In genomic region chr5:66616495-66617222, GRCh38 we compare ENCODE assay signal across 18 cellular contexts. TPM values are rescaled to one million over a fixed set of nuclear protein-coding genes. Genes with fewer than 3 reads are reported as not detected.
DNase-seq lines count a peak whose midpoint lies in the region; ATAC-seq and TF ChIP-seq lines count a peak whose summit lies in the region.
"Had no signal": no experiment of that assay in that cellular context is flagged by ENCODE, and none has a peak within 500 bp of the region (broad histone marks: within the 10 kb centered on the region; RNA-seq: fewer than 3 reads in every experiment).

No MANE protein-coding gene starts in this region.

- BruUV-seq in Calu3 (replicated peaks; lab: Mats Ljungman, UMichigan): no TSS peak

- H3K27me3 ChIP-seq in hepatocyte: no peaks in the 10 kb centered on the region
- H3K27me3 ChIP-seq: dorsolateral prefrontal cortex had no signal

- TF ChIP-seq CTCF in natural killer cell (IDR thresholded peaks at IDR 0.05) (no peak), hepatocyte (IDR thresholded peaks at IDR 0.05; ENCODE audit: poor library complexity) (no peak), Calu3 (IDR thresholded peaks at IDR 0.05; ENCODE audit: unreplicated experiment) (no peak)

- peak overlapping the region; percentile 45 for H3K4me2 ChIP-seq in hepatocyte

- peak overlapping the region; percentile 13 for H2AFZ ChIP-seq in hepatocyte

- CTCF ChIA-PET in Calu3 (lab: Charles Lee): no interaction called here

- H3K4me3 Mint-ChIP-seq in natural killer cell treated with Interleukin-12 subunit alpha and Interleukin-12 subunit beta and Interleukin-15 and Interleukin-18, amount 100 ng/mL, for 72 hours: no peak overlapping the region
- H3K4me3 Mint-ChIP-seq in natural killer cell: no peak overlapping the region
- H3K4me3 Mint-ChIP-seq in Calu3 (ENCODE audit: low read depth, unreplicated experiment): no peak overlapping the region
- H3K4me3 Mint-ChIP-seq: T-helper 2 cell treated with Interferon-gamma antibody and Interleukin-4, amounts not matched to agents 5 μg/mL and 100 μg/mL, for 36 hours had no signal

- peaks cover 14 to 24% of the 10 kb centered on the region in 2 donors for H3K4me1 Mint-ChIP-seq in natural killer cell treated with Interleukin-12 subunit alpha and Interleukin-12 subunit beta and Interleukin-15 and Interleukin-18, amount 100 ng/mL, for 72 hours (ENCODE audit: low read depth in 2 of 2)
- peaks cover 8 to 12% of the 10 kb centered on the region in 2 donors for H3K4me1 Mint-ChIP-seq in natural killer cell
- no peaks in the 10 kb centered on the region for H3K4me1 Mint-ChIP-seq in Calu3 (ENCODE audit: low read depth, unreplicated experiment)

- no peaks in the 10 kb centered on the region for H4K20me1 ChIP-seq in hepatocyte (ENCODE audit: insufficient read depth, poor library complexity, severe bottlenecking)

- intact Hi-C loops in natural killer cell (cut with micrococcal nuclease) (no loop called here), Calu3 (cut with micrococcal nuclease; ENCODE audit: unreplicated experiment) (no loop called here)

- H3K27me3 Mint-ChIP-seq in natural killer cell treated with Interleukin-12 subunit alpha and Interleukin-12 subunit beta and Interleukin-15 and Interleukin-18, amount 100 ng/mL, for 72 hours: peaks cover 2 to 18% of the 10 kb centered on the region in 2 donors
- H3K27me3 Mint-ChIP-seq in natural killer cell (ENCODE audit: low read depth in 2 of 2) (peaks cover 0 to 3% of the 10 kb centered on the region in 2 donors), Calu3 (ENCODE audit: unreplicated experiment) (peaks cover 70% of the 10 kb centered on the region)

- H3K27ac ChIP-seq in hepatocyte (no peak overlapping the region), caudate nucleus (ENCODE audit: low read depth, low read length) (no peak overlapping the region)
- H3K27ac ChIP-seq: skin epidermis had no signal

- no peak for ATAC-seq in natural killer cell treated with Interleukin-12 subunit alpha and Interleukin-12 subunit beta and Interleukin-15 and Interleukin-18, amount 100 ng/mL, for 72 hours
- ATAC-seq in natural killer cell: no peak

- WGBS in hepatocyte (ENCODE audit: low lambda C conversion rate, missing lambda C conversion rate): 50% methylated on average over 3 of the region's 3 CpGs

- H3K79me2 ChIP-seq in hepatocyte: no peaks in the 10 kb centered on the region

- peak overlapping the region; percentile 24 to 59 for H3K27ac Mint-ChIP-seq in natural killer cell treated with Interleukin-12 subunit alpha and Interleukin-12 subunit beta and Interleukin-15 and Interleukin-18, amount 100 ng/mL, for 72 hours
- H3K27ac Mint-ChIP-seq in natural killer cell (no peak overlapping the region), Calu3 (ENCODE audit: unreplicated experiment) (no peak overlapping the region)

- H3K4me1 ChIP-seq in hepatocyte (ENCODE audit: insufficient read depth): peaks cover 10% of the 10 kb centered on the region

- no peaks in the 10 kb centered on the region for H3K36me3 Mint-ChIP-seq in natural killer cell treated with Interleukin-12 subunit alpha and Interleukin-12 subunit beta and Interleukin-15 and Interleukin-18, amount 100 ng/mL, for 72 hours
- no peaks in the 10 kb centered on the region for H3K36me3 Mint-ChIP-seq in natural killer cell
- H3K36me3 Mint-ChIP-seq in Calu3 (ENCODE audit: insufficient read depth, unreplicated experiment): no peaks in the 10 kb centered on the region

- no peaks in the 10 kb centered on the region for H3K9me3 ChIP-seq in hepatocyte (ENCODE audit: low read depth)

- no peaks in the 10 kb centered on the region for H3K36me3 ChIP-seq in hepatocyte (replicated peaks; ENCODE audit: insufficient read depth, low read depth)

- no peaks in the 10 kb centered on the region for H3K9me3 Mint-ChIP-seq in natural killer cell treated with Interleukin-12 subunit alpha and Interleukin-12 subunit beta and Interleukin-15 and Interleukin-18, amount 100 ng/mL, for 72 hours
- H3K9me3 Mint-ChIP-seq in natural killer cell (no peaks in the 10 kb centered on the region), Calu3 (ENCODE audit: low read depth, unreplicated experiment) (no peaks in the 10 kb centered on the region)
- H3K9me3 Mint-ChIP-seq: T-helper 2 cell treated with Interferon-gamma antibody and Interleukin-4, amounts not matched to agents 5 μg/mL and 100 μg/mL, for 36 hours had no signal

- no peak overlapping the region for H3K4me3 ChIP-seq in hepatocyte
- H3K4me3 ChIP-seq: dorsolateral prefrontal cortex, skin epidermis had no signal

- H3K9me2 ChIP-seq in hepatocyte (replicated peaks; ENCODE audit: insufficient read depth): no peaks in the 10 kb centered on the region

- no peak for DNase-seq in natural killer cell treated with Interleukin-12 subunit alpha and Interleukin-12 subunit beta and Interleukin-15 and Interleukin-18, amount 100 ng/mL, for 72 hours (ENCODE audit: low spot score)
- DNase-seq in natural killer cell: no peak
- peak; percentile 59 for DNase-seq in NCI-H748 (lab: John Stamatoyannopoulos, UW; ENCODE audit: unreplicated experiment)
- peak; percentile 16 for DNase-seq in hepatocyte (ENCODE audit: low spot score)
- DNase-seq in caudate nucleus (lab: John Stamatoyannopoulos, UW): no peak
- DNase-seq in nucleus accumbens (lab: John Stamatoyannopoulos, UW): no peak
- no peak for DNase-seq in SKM-1 (lab: John Stamatoyannopoulos, UW; ENCODE audit: unreplicated experiment)
- DNase-seq in Calu3: no peak
- DNase-seq: activated CD4-positive, alpha-beta T cell treated with anti-CD3 and anti-CD28 coated beads, Interleukin-2, amount 50 U/mL, for 48 hours; dorsolateral prefrontal cortex; H7; KG1; mammary epithelial cell; NCI-H1694; NCI-H510A; stimulated activated naive CD4-positive, alpha-beta T cell treated with Interleukin-2 at 50 U/mL for 16 hours had no signal

RNA-seq across cellular contexts. Expression of gene MAST4, which starts 20.5 kb away (rescaled TPM):
- total RNA-seq in natural killer cell treated with Interleukin-12 subunit alpha and Interleukin-12 subunit beta and Interleukin-15 and Interleukin-18, amount 100 ng/mL, for 72 hours: 10 to 100 TPM; 15.9 to 53.1 TPM
- total RNA-seq in natural killer cell: 10 to 100 TPM in 2 of 3 donors, 1 to 10 TPM in 1; 6.5 to 14.1 (median 12.7) TPM
- 10.4 and 11.7 TPM in 2 replicates for total RNA-seq in hepatocyte
- 13.2 and 15.1 TPM in 2 replicates for polyA plus RNA-seq in hepatocyte
- total RNA-seq in Calu3 (2022): 10.6 and 10.9 TPM in 2 replicates

Comparison
In these comparisons a context has a peak if more than half of its experiments do, and no peak if none do; other contexts are left out.
1. H3K27ac Mint-ChIP-seq: peak in natural killer cell treated with Interleukin-12 subunit alpha and Interleukin-12 subunit beta and Interleukin-15 and Interleukin-18, amount 100 ng/mL, for 72 hours (2 of 2); none in natural killer cell (0 of 2) and Calu3 (single experiment).
2. DNase-seq: peak in NCI-H748 (single experiment) and hepatocyte (single experiment); none in natural killer cell treated with Interleukin-12 subunit alpha and Interleukin-12 subunit beta and Interleukin-15 and Interleukin-18, amount 100 ng/mL, for 72 hours (single experiment), natural killer cell (single experiment), caudate nucleus (0 of 61), nucleus accumbens (0 of 56), SKM-1 (single experiment) and Calu3 (single experiment).